16 cellular contexts compared by ENCODE assay signal in the genomic region with DNA sequence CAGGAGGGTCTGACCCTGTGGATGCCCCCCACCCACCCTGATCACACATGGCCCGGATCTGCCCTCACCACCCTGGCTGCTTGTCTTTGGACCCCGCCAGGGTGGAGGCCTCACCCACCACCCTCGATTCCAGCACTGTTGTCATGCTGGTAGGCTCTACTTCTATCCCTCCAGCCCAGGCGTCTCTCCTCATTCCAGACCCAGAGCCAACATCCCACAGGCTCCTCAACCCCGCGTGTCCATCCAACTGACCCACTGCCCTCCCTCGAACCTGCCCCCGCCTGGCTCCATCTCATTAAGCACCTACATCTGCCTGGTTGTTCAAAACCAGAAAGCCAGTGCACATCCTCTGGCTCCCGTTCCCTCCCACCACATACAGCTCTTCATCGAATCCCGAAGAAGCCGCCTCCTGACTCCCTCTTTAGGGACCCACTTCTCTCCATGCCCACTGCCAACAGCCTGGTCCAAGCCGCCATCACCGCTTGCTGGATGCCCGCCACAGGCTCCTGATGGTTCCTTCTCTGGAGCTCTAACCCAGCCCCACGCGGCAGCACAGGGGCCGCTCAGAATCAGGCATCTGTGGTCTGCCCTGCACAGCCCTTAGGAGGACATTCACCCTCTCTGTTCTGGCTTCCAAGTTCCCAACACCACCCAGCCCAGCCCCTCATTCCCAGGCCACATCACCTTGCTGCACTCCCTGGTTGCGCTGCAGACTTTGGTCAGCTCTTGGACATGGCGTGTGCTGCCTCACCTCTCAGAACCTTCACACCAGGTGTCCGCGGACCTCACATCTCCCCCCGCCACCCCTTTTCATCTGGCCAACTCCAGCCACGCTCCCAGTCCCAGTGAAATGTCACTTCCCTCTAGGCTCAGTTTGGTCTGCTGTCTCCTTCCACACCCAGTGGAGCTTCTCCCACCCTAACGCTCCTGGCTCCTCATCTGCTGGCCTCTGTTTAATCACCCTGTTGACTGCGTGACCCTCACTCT. TPM values are rescaled to one million over a fixed set of nuclear protein-coding genes. Genes with fewer than 3 reads are reported as not detected.
DNase-seq lines count a peak whose midpoint lies in the region; ATAC-seq, FAIRE-seq and TF ChIP-seq lines count a peak whose summit lies in the region.
"Had no signal": no experiment of that assay in that cellular context is flagged by ENCODE, and none has a peak within 500 bp of the region (broad histone marks: within the 10 kb centered on the region; RNA-seq: fewer than 3 reads in every experiment).

No MANE protein-coding gene starts in this region.

- dilution Hi-C loops in IMR-90 (cut with HindIII; ENCODE audit: low sequenced_read_pairs, unreplicated experiment), result no loop called here

- H4K8ac ChIP-seq in IMR-90 (ENCODE audit: low read depth in 2 of 2, low read length in 2 of 2) (no peak overlapping the region), H1 (ENCODE audit: extremely low read depth, insufficient read depth, low read length) (peak overlapping the region; percentile 41), neuronal stem cell (ENCODE audit: low read depth, low read length) (peak overlapping the region; percentile 31)

- TF ChIP-seq POLR2A in IMR-90 (IDR thresholded peaks at IDR 0.05; ENCODE audit: low read depth, low read length) (no peak), H1 (IDR thresholded peaks at IDR 0.05; ENCODE audit: control extremely low read depth in 1 of 2, low read depth in 2 of 2, low read length in 2 of 2) (no peak)

- H2BK120ac ChIP-seq in IMR-90 (ENCODE audit: low read depth, low read length), result no peak overlapping the region
- no peak overlapping the region for H2BK120ac ChIP-seq in H1 (replicated peaks; ENCODE audit: low read depth, low read length)
- no peak overlapping the region for H2BK120ac ChIP-seq in neuronal stem cell (ENCODE audit: low read depth, low read length)

- H3K4ac ChIP-seq in IMR-90 (ENCODE audit: low read depth, low read length) (no peak overlapping the region), H1 (replicated peaks; ENCODE audit: insufficient read length, low read depth, low read length) (peak overlapping the region; percentile 24), neuronal stem cell (ENCODE audit: low read length) (peak overlapping the region; percentile 14)

- POLR2A ChIA-PET in IMR-90 (lab: Charles Lee; ENCODE audit: unreplicated experiment), result no interaction called here
- POLR2A ChIA-PET in H1 (lab: Charles Lee; ENCODE audit: partially characterized antibody), result interaction anchor here (1.1 kb wide), 2 partner anchors 9 to 41 kb away, joined by 3 to 5 read pairs; no protein-coding TSS in a partner anchor

- H3K27ac ChIP-seq in BLaER1 treated with 17β-estradiol and CSF1 and Interleukin-3, amounts not matched to agents 10 nM and 100 nM, result peak overlapping the region in 5 of 11 experiments; percentile 55 to 79 (median 78); a peak in 10 of 22 replicates
- H3K27ac ChIP-seq in IMR-90 (ENCODE audit: insufficient read depth, low read length) (no peak overlapping the region), H1 (ENCODE audit: low read depth, low read length) (no peak overlapping the region), neuronal stem cell (replicated peaks; ENCODE audit: low read length) (peak overlapping the region; percentile 5)

- no peak overlapping the region for H3K23ac ChIP-seq in IMR-90 (ENCODE audit: low read depth, low read length)
- H3K23ac ChIP-seq in H1 (ENCODE audit: insufficient read length), result no peak overlapping the region
- no peak overlapping the region for H3K23ac ChIP-seq in neuronal stem cell (ENCODE audit: low read depth, low read length, poor library complexity)

- H3K36me3 ChIP-seq in BLaER1 treated with 17β-estradiol and CSF1 and Interleukin-3, amounts not matched to agents 10 nM and 100 nM, result no peaks in the 10 kb centered on the region
- H3K36me3 ChIP-seq in IMR-90 (ENCODE audit: control insufficient read depth, insufficient read depth, low read length), result no peaks in the 10 kb centered on the region
- H3K36me3 ChIP-seq in H1 (ENCODE audit: control insufficient read depth in 2 of 4, insufficient read depth in 4 of 4, low read length in 3 of 4), result no peaks in the 10 kb centered on the region
- H3K36me3 ChIP-seq in neuronal stem cell (replicated peaks in 1 of 2; ENCODE audit: control insufficient read depth in 2 of 2, insufficient read depth in 2 of 2, low read length in 2 of 2), result no peaks in the 10 kb centered on the region

- H3K18ac ChIP-seq in IMR-90 (ENCODE audit: low read depth, low read length) (no peak overlapping the region), H1 (ENCODE audit: extremely low read depth, low read length) (no peak overlapping the region; the same call in 1 of the 2 replicates), neuronal stem cell (ENCODE audit: low read length) (peak overlapping the region; percentile 86)

- TF ChIP-seq RAD21 in IMR-90 (IDR thresholded peaks at IDR 0.05; ENCODE audit: low read length) (no peak), H1 (IDR thresholded peaks at IDR 0.05 in 1 of 2, conservative IDR thresholded peaks at IDR 0.05 in 1 of 2; ENCODE audit: low read depth in 2 of 2, low read length in 2 of 2) (no peak)

- H2BK15ac ChIP-seq in IMR-90 (ENCODE audit: low read depth, low read length) (no peak overlapping the region), H1 (ENCODE audit: low read length) (peak overlapping the region; percentile 88), neuronal stem cell (ENCODE audit: low read length) (peak overlapping the region; percentile 96)

- peaks cover 4% of the 10 kb centered on the region; the same call in 1 of the 2 replicates for H3K9me1 ChIP-seq in IMR-90 (ENCODE audit: insufficient read depth, low read length)

- H2BK20ac ChIP-seq in IMR-90 (ENCODE audit: low read depth, low read length) (no peak overlapping the region), H1 (ENCODE audit: low read length) (peak overlapping the region; percentile 72; the same call in 1 of the 2 replicates)

- in situ Hi-C loops in IMR-90 (cut with MboI; ENCODE audit: low sequenced_read_pairs), result no loop called here

- FAIRE-seq in H1 (lab: Jason Lieb, UNC), result no peak
- FAIRE-seq: H54 had no signal

- peak overlapping the region; percentile 50 for H2AK9ac ChIP-seq in IMR-90 (replicated peaks; ENCODE audit: low read depth, low read length, poor library complexity)

- CTCF ChIA-PET in IMR-90 (lab: Yijun Ruan, JAX) (no interaction called here), H1 (lab: Charles Lee; ENCODE audit: partially characterized antibody) (interaction anchor here (0.8 to 11.9 kb wide), 9 partner anchors 8 to 217 kb away, joined by 3 to 166 read pairs (median 4); no protein-coding TSS in a partner anchor)

- H2BK12ac ChIP-seq in H1 (ENCODE audit: low read depth, low read length) (peak overlapping the region; percentile 87; the same call in 1 of the 2 replicates), neuronal stem cell (ENCODE audit: low read length) (peak overlapping the region; percentile 80)

- no TSS peak for BruUV-seq in IMR-90 (replicated peaks; lab: Mats Ljungman, UMichigan)

- no peaks in the 10 kb centered on the region for H3K9me3 ChIP-seq in BLaER1 treated with 17β-estradiol and CSF1 and Interleukin-3, amounts not matched to agents 10 nM and 100 nM (replicated peaks in 1 of 11)
- no peaks in the 10 kb centered on the region for H3K9me3 ChIP-seq in IMR-90 (ENCODE audit: control insufficient read depth, insufficient read depth, low read length)
- H3K9me3 ChIP-seq in H1 (ENCODE audit: insufficient read depth in 2 of 2, low read depth in 1 of 2, low read length in 1 of 2), result no peaks in the 10 kb centered on the region
- peaks cover 0 to 6% of the 10 kb centered on the region in 2 donors for H3K9me3 ChIP-seq in neuronal stem cell (replicated peaks in 1 of 2; ENCODE audit: control insufficient read depth in 2 of 2, insufficient read depth in 1 of 2, low read depth in 1 of 2, low read length in 2 of 2)

- H3K56ac ChIP-seq in IMR-90 (ENCODE audit: extremely low read depth, insufficient read depth, low read length) (no peak overlapping the region), H1 (replicated peaks; ENCODE audit: insufficient read length, low read depth, low read length) (no peak overlapping the region)

- intact Hi-C loops in IMR-90 (cut with micrococcal nuclease), result no loop called here

- TF ChIP-seq EP300 in H1 (IDR thresholded peaks at IDR 0.05; ENCODE audit: borderline replicate concordance in 1 of 2, low read depth in 2 of 2, low read length in 2 of 2), result no peak

- H3K27me3 ChIP-seq in BLaER1 treated with 17β-estradiol and CSF1 and Interleukin-3, amounts not matched to agents 10 nM and 100 nM, result peaks cover 0 to 20% (median 0%) of the 10 kb centered on the region in 11 experiments; a peak in 4 of 22 replicates
- H3K27me3 ChIP-seq in IMR-90 (ENCODE audit: control insufficient read depth, insufficient read depth, low read length), result no peaks in the 10 kb centered on the region
- H3K27me3 ChIP-seq in H1 (replicated peaks in 1 of 4; ENCODE audit: control insufficient read depth in 3 of 4, extremely low read depth in 1 of 4, insufficient read depth in 3 of 4, low read length in 3 of 4), result peaks cover 0 to 5% (median 0%) of the 10 kb centered on the region in 4 experiments; a peak in 1 of 7 replicates
- peaks cover 0 to 23% (median 3%) of the 10 kb centered on the region in 3 experiments for H3K27me3 ChIP-seq in neuronal stem cell (ENCODE audit: control insufficient read depth in 3 of 3, insufficient read depth in 3 of 3, low read depth in 1 of 3, low read length in 3 of 3)

- DNase-seq in IMR-90 (no peak), H1 (ENCODE audit: low read depth in 1 of 2, low spot score in 2 of 2) (no peak), neuronal stem cell (ENCODE audit: low spot score) (no peak), NCI-H82 treated with DMSO at 0.1 percent for 48 hours (lab: John Stamatoyannopoulos, UW; ENCODE audit: unreplicated experiment) (no peak), iPS-NIHi7 (ENCODE audit: extremely low spot score) (no peak)
- DNase-seq: ACHN; CD8-positive, alpha-beta T cell; NCI-H1417 treated with DMSO at 0.1 percent for 48 hours; NCI-H1930; NCI-H510A treated with DMSO at 0.1 percent for 48 hours; NCI-H82 had no signal

- H3K4me1 ChIP-seq in BLaER1 treated with 17β-estradiol and CSF1 and Interleukin-3, amounts not matched to agents 10 nM and 100 nM, result peaks cover 37 to 79% (median 61%) of the 10 kb centered on the region in 10 experiments
- H3K4me1 ChIP-seq in IMR-90 (ENCODE audit: control insufficient read depth, insufficient read depth, low read length) (no peaks in the 10 kb centered on the region), H1 (replicated peaks in 1 of 4; ENCODE audit: control insufficient read depth in 3 of 4, insufficient read depth in 4 of 4, low read length in 3 of 4) (peaks cover 12 to 31% (median 22%) of the 10 kb centered on the region in 4 experiments), neuronal stem cell (ENCODE audit: control insufficient read depth in 2 of 2, insufficient read depth in 1 of 2, low read depth in 1 of 2, low read length in 2 of 2) (peaks cover 5 to 45% of the 10 kb centered on the region in 2 donors)

- no peak overlapping the region for H4K5ac ChIP-seq in IMR-90 (ENCODE audit: low read depth, low read length)
- H4K5ac ChIP-seq in H1 (ENCODE audit: insufficient read length, low read depth, low read length), result no peak overlapping the region

- H3K14ac ChIP-seq in IMR-90 (replicated peaks; ENCODE audit: low read depth, low read length) (no peak overlapping the region), H1 (ENCODE audit: insufficient read length) (no peak overlapping the region), neuronal stem cell (ENCODE audit: low read length) (peak overlapping the region; percentile 59)

- no peaks in the 10 kb centered on the region for H3K79me2 ChIP-seq in H1 (ENCODE audit: control insufficient read depth in 1 of 2, insufficient read depth in 2 of 2, low read length in 2 of 2)

- H4K91ac ChIP-seq in IMR-90 (ENCODE audit: insufficient read depth, low read depth, low read length), result no peak overlapping the region
- peak overlapping the region; percentile 79 for H4K91ac ChIP-seq in H1 (replicated peaks; ENCODE audit: insufficient read length, low read length)
- H4K91ac ChIP-seq in neuronal stem cell (ENCODE audit: low read depth, low read length, poor library complexity), result peak overlapping the region; percentile 17

- peak overlapping the region in 4 of 11 experiments; percentile 62 to 73 (median 65); a peak in 7 of 22 replicates for H3K9ac ChIP-seq in BLaER1 treated with 17β-estradiol and CSF1 and Interleukin-3, amounts not matched to agents 10 nM and 100 nM
- H3K9ac ChIP-seq in IMR-90 (ENCODE audit: low read depth, low read length) (no peak overlapping the region), H1 (replicated peaks in 1 of 4; ENCODE audit: extremely low read depth in 1 of 4, low read depth in 3 of 4, low read length in 3 of 4) (no peak overlapping the region), neuronal stem cell (ENCODE audit: low read depth, low read length, poor library complexity) (peak overlapping the region; percentile 66)

- H2BK5ac ChIP-seq in IMR-90 (ENCODE audit: low read depth, low read length, poor library complexity, severe bottlenecking) (no peak overlapping the region), H1 (ENCODE audit: low read depth, low read length) (peak overlapping the region; percentile 66; the same call in 1 of the 2 replicates), neuronal stem cell (ENCODE audit: low read length) (peak overlapping the region; percentile 71)

- peaks cover 0 to 40% (median 0%) of the 10 kb centered on the region in 11 experiments; a peak in 5 of 22 replicates for H4K20me1 ChIP-seq in BLaER1 treated with 17β-estradiol and CSF1 and Interleukin-3, amounts not matched to agents 10 nM and 100 nM
- H4K20me1 ChIP-seq in IMR-90 (ENCODE audit: insufficient read depth, low read length) (no peaks in the 10 kb centered on the region), H1 (replicated peaks in 1 of 2; ENCODE audit: control insufficient read depth in 1 of 2, insufficient read depth in 2 of 2, low read length in 2 of 2) (no peaks in the 10 kb centered on the region)

- H2AFZ ChIP-seq in IMR-90 (replicated peaks; ENCODE audit: low read length, poor library complexity), result no peak overlapping the region
- no peak overlapping the region for H2AFZ ChIP-seq in H1 (ENCODE audit: low read length)
- H2AFZ ChIP-seq in neuronal stem cell (ENCODE audit: low read length), result no peak overlapping the region

- H3K4me3 ChIP-seq in BLaER1 treated with 17β-estradiol and CSF1 and Interleukin-3, amounts not matched to agents 10 nM and 100 nM, result no peak overlapping the region
- H3K4me3 ChIP-seq in IMR-90 (ENCODE audit: insufficient read depth, low read depth, low read length) (no peak overlapping the region), H1 (ENCODE audit: extremely low read depth in 1 of 4, insufficient read depth in 2 of 4, low read depth in 3 of 4, low read length in 4 of 4) (no peak overlapping the region), neuronal stem cell (ENCODE audit: low read length in 2 of 2) (no peak overlapping the region)

- ATAC-seq in IMR-90 (ENCODE audit: low read depth) (no peak), GM18517 (IDR thresholded peaks at IDR 0.05; ENCODE audit: unreplicated experiment) (no peak)
- ATAC-seq: CD8-positive, alpha-beta T cell had no signal

- peak overlapping the region in 9 of 11 experiments; percentile 71 to 90 (median 78); a peak in 17 of 22 replicates for H3K4me2 ChIP-seq in BLaER1 treated with 17β-estradiol and CSF1 and Interleukin-3, amounts not matched to agents 10 nM and 100 nM
- H3K4me2 ChIP-seq in IMR-90 (ENCODE audit: low read depth, low read length) (no peak overlapping the region), H1 (ENCODE audit: insufficient read depth in 1 of 2, low read depth in 2 of 2, low read length in 2 of 2) (no peak overlapping the region), neuronal stem cell (ENCODE audit: insufficient read depth, low read length, poor library complexity, severe bottlenecking) (no peak overlapping the region)

- 88% methylated on average over 15 of the region's 26 CpGs; no CpG with 5 or more reads in 1 of the 2 experiments for WGBS in IMR-90 (ENCODE audit: extremely low coverage in 2 of 2, insufficient read length in 1 of 2), 2 experiments
- 88% methylated on average over 26 of the region's 26 CpGs; no CpG with 5 or more reads in 1 of the 2 experiments for WGBS in H1 (ENCODE audit: extremely low coverage in 1 of 2, insufficient coverage in 1 of 2, insufficient read length in 1 of 2, insufficient replicate concordance in 2 of 2, low coverage in 1 of 2, low lambda C conversion rate in 2 of 2, missing lambda C conversion rate in 1 of 2), 2 experiments
- no CpG with 5 or more reads among the region's 26 CpGs for WGBS in neuronal stem cell (ENCODE audit: extremely low coverage in 2 of 2, insufficient read length in 2 of 2, insufficient replicate concordance in 1 of 2), 2 donors

- H3K79me1 ChIP-seq in IMR-90 (ENCODE audit: low read depth in 1 of 2, low read length in 2 of 2) (no peaks in the 10 kb centered on the region), H1 (ENCODE audit: low read depth, low read length) (no peaks in the 10 kb centered on the region), neuronal stem cell (ENCODE audit: low read depth, low read length) (no peaks in the 10 kb centered on the region)

- no peak overlapping the region for H2AK5ac ChIP-seq in IMR-90 (ENCODE audit: low read depth, low read length)
- peak overlapping the region; percentile 79; the same call in 1 of the 2 replicates for H2AK5ac ChIP-seq in H1 (ENCODE audit: low read depth, low read length)
- H2AK5ac ChIP-seq in neuronal stem cell (ENCODE audit: low read depth, low read length), result peak overlapping the region; percentile 98

- TF ChIP-seq CTCF in IMR-90 (conservative IDR thresholded peaks at IDR 0.05; ENCODE audit: low read depth, low read length) (no peak), H1 (IDR thresholded peaks at IDR 0.05; ENCODE audit: control extremely low read depth in 1 of 3, insufficient read depth in 1 of 3, low read depth in 1 of 3, low read length in 3 of 3) (no peak)

- no peaks in the 10 kb centered on the region for H3K23me2 ChIP-seq in H1 (ENCODE audit: low read depth, low read length)

RNA-seq across cellular contexts. Expression of gene EMX1, which starts 43.0 kb away (rescaled TPM):
- not detected in 2 replicates for total RNA-seq in IMR-90 (2012; rRNA removed)
- polyA plus RNA-seq in IMR-90 (2012; rRNA removed) (not detected in 2 replicates), H1 (2011; rRNA removed) (2.4 and 3.3 TPM in 2 replicates)
- not detected in 2 replicates for polyA plus RNA-seq in IMR-90 (2012; cell fraction: cytosol; rRNA removed)
- not detected in 2 replicates for polyA plus RNA-seq in IMR-90 (2012; cell fraction: nucleus; rRNA removed; ENCODE audit: low replicate concordance)
- total RNA-seq in H1 (2021; fragmentation: NEBNext Ultra II Directional; extraction: Animal tissue kit (Norgen Biotek cat#: 25700)), result 4.8 and 4.9 TPM in 2 replicates
- polyA plus RNA-seq in H1 (2011; cell fraction: cytosol; rRNA removed), result 2.8 TPM
- polyA plus RNA-seq in H1 (2011; cell fraction: nucleus; rRNA removed), result 3.5 TPM
- polyA plus RNA-seq in H1 (2012, experiment 1 of 2), result 2.2 to 3.8 TPM (median 3.0 TPM) in 4 replicates
- polyA plus RNA-seq in H1 (2012, experiment 2 of 2), result 1.8 TPM
- 3.2 TPM for polyA plus RNA-seq in H1 (2013, experiment 1 of 2)
- 3.2 TPM for polyA plus RNA-seq in H1 (2013, experiment 2 of 2)
- 1.1 and 2.1 TPM in 2 replicates for polyA minus RNA-seq in H1 (2011; rRNA and poly(A)+ RNA removed)
- polyA minus RNA-seq in H1 (2011; cell fraction: cytosol; rRNA and poly(A)+ RNA removed), result 3.4 TPM
- 3.5 TPM for polyA minus RNA-seq in H1 (2011; cell fraction: nucleus; rRNA and poly(A)+ RNA removed)
- 29.5 TPM for polyA plus RNA-seq in neuronal stem cell (2013, experiment 1 of 2)
- polyA plus RNA-seq in neuronal stem cell (2013, experiment 2 of 2), result 28.8 TPM
- total RNA-seq: CD8-positive, alpha-beta T cell; LHCN-M2 had no signal
- polyA plus RNA-seq: IgD-negative memory B cell had no signal

Comparison
In these comparisons a context has a peak if more than half of its experiments do, and no peak if none do; other contexts are left out.
1. H3K4me2 ChIP-seq: peak in BLaER1 treated with 17β-estradiol and CSF1 and Interleukin-3, amounts not matched to agents 10 nM and 100 nM (9 of 11); none in IMR-90 (single experiment), H1 (0 of 2) and neuronal stem cell (single experiment).
2. H4K8ac ChIP-seq: peak in H1 (single experiment) and neuronal stem cell (single experiment); none in IMR-90 (0 of 2).